ENCODE assay signal across 1 cellular context in genomic region chr1:10834770-10835412, GRCh38.
TF ChIP-seq lines count a peak whose summit lies in the region.

No MANE protein-coding gene starts in this region.

TF ChIP-seq in H1, 55 proteins besides CTCF, POLR2A, EP300 and RAD21:
- TF ChIP-seq YY1 (IDR thresholded peaks at IDR 0.05; ENCODE audit: low read depth, low read length) (no peak), MAX (IDR thresholded peaks at IDR 0.05) (no peak), HDAC2 (IDR thresholded peaks at IDR 0.05; ENCODE audit: borderline replicate concordance in 1 of 2, low read depth in 2 of 2, low read length in 2 of 2) (no peak), USF2 (IDR thresholded peaks at IDR 0.05; ENCODE audit: low read length) (no peak), PHF8 (conservative IDR thresholded peaks at IDR 0.05; ENCODE audit: low read depth, low read length) (no peak), SP2 (IDR thresholded peaks at IDR 0.05; ENCODE audit: low read length) (no peak), TAF1 (IDR thresholded peaks at IDR 0.05; ENCODE audit: low read depth, low read length) (no peak), TCF12 (IDR thresholded peaks at IDR 0.05; ENCODE audit: low read depth, low read length) (no peak), FOSL1 (IDR thresholded peaks at IDR 0.05; ENCODE audit: insufficient read depth, low read depth, low read length) (no peak), E2F6 (IDR thresholded peaks at IDR 0.05) (no peak; the same call in 1 of the 2 replicates), KDM4A (IDR thresholded peaks at IDR 0.05; ENCODE audit: low read depth, low read length, severe bottlenecking) (no peak), RNF2 (IDR thresholded peaks at IDR 0.05; ENCODE audit: borderline replicate concordance, low read depth, low read length, missing control alignments, poor library complexity, severe bottlenecking) (no peak)
- TF ChIP-seq, protein P1, sequence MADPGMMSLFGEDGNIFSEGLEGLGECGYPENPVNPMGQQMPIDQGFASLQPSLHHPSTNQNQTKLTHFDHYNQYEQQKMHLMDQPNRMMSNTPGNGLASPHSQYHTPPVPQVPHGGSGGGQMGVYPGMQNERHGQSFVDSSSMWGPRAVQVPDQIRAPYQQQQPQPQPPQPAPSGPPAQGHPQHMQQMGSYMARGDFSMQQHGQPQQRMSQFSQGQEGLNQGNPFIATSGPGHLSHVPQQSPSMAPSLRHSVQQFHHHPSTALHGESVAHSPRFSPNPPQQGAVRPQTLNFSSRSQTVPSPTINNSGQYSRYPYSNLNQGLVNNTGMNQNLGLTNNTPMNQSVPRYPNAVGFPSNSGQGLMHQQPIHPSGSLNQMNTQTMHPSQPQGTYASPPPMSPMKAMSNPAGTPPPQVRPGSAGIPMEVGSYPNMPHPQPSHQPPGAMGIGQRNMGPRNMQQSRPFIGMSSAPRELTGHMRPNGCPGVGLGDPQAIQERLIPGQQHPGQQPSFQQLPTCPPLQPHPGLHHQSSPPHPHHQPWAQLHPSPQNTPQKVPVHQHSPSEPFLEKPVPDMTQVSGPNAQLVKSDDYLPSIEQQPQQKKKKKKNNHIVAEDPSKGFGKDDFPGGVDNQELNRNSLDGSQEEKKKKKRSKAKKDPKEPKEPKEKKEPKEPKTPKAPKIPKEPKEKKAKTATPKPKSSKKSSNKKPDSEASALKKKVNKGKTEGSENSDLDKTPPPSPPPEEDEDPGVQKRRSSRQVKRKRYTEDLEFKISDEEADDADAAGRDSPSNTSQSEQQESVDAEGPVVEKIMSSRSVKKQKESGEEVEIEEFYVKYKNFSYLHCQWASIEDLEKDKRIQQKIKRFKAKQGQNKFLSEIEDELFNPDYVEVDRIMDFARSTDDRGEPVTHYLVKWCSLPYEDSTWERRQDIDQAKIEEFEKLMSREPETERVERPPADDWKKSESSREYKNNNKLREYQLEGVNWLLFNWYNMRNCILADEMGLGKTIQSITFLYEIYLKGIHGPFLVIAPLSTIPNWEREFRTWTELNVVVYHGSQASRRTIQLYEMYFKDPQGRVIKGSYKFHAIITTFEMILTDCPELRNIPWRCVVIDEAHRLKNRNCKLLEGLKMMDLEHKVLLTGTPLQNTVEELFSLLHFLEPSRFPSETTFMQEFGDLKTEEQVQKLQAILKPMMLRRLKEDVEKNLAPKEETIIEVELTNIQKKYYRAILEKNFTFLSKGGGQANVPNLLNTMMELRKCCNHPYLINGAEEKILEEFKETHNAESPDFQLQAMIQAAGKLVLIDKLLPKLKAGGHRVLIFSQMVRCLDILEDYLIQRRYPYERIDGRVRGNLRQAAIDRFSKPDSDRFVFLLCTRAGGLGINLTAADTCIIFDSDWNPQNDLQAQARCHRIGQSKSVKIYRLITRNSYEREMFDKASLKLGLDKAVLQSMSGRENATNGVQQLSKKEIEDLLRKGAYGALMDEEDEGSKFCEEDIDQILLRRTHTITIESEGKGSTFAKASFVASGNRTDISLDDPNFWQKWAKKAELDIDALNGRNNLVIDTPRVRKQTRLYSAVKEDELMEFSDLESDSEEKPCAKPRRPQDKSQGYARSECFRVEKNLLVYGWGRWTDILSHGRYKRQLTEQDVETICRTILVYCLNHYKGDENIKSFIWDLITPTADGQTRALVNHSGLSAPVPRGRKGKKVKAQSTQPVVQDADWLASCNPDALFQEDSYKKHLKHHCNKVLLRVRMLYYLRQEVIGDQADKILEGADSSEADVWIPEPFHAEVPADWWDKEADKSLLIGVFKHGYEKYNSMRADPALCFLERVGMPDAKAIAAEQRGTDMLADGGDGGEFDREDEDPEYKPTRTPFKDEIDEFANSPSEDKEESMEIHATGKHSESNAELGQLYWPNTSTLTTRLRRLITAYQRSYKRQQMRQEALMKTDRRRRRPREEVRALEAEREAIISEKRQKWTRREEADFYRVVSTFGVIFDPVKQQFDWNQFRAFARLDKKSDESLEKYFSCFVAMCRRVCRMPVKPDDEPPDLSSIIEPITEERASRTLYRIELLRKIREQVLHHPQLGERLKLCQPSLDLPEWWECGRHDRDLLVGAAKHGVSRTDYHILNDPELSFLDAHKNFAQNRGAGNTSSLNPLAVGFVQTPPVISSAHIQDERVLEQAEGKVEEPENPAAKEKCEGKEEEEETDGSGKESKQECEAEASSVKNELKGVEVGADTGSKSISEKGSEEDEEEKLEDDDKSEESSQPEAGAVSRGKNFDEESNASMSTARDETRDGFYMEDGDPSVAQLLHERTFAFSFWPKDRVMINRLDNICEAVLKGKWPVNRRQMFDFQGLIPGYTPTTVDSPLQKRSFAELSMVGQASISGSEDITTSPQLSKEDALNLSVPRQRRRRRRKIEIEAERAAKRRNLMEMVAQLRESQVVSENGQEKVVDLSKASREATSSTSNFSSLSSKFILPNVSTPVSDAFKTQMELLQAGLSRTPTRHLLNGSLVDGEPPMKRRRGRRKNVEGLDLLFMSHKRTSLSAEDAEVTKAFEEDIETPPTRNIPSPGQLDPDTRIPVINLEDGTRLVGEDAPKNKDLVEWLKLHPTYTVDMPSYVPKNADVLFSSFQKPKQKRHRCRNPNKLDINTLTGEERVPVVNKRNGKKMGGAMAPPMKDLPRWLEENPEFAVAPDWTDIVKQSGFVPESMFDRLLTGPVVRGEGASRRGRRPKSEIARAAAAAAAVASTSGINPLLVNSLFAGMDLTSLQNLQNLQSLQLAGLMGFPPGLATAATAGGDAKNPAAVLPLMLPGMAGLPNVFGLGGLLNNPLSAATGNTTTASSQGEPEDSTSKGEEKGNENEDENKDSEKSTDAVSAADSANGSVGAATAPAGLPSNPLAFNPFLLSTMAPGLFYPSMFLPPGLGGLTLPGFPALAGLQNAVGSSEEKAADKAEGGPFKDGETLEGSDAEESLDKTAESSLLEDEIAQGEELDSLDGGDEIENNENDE (IDR thresholded peaks at IDR 0.05; ENCODE audit: insufficient replicate concordance, low read length) = no peak
TF ChIP-seq in H1: peak in this region for 0.
